Comparison of ENCODE assay signal across 11 cellular contexts in genomic region chr4:38785901-38786402, GRCh38. TPM values are rescaled to one million over a fixed set of nuclear protein-coding genes. Genes with fewer than 3 reads are reported as not detected.
DNase-seq lines count a peak whose midpoint lies in the region; ATAC-seq and TF ChIP-seq lines count a peak whose summit lies in the region.
"Had no signal": no experiment of that assay in that cellular context is flagged by ENCODE, and none has a peak within 500 bp of the region (broad histone marks: within the 10 kb centered on the region; RNA-seq: fewer than 3 reads in every experiment).

No MANE protein-coding gene starts in this region.

- no peak overlapping the region for H3K9ac ChIP-seq in DND-41 (ENCODE audit: low read depth, low read length)

- TF ChIP-seq CTCF in DND-41 (IDR thresholded peaks at IDR 0.05; ENCODE audit: borderline replicate concordance, extremely low read depth, low read length, poor library complexity, severe bottlenecking) (no peak), gastroesophageal sphincter (IDR thresholded peaks at IDR 0.05) (no peak)

- H3K9me3 ChIP-seq in DND-41 (ENCODE audit: insufficient read depth, low read length, severe bottlenecking) (no peaks in the 10 kb centered on the region), gastroesophageal sphincter (no peaks in the 10 kb centered on the region)

- no peak overlapping the region for H2AFZ ChIP-seq in DND-41 (ENCODE audit: low read depth, low read length)

- H3K36me3 ChIP-seq in DND-41 (ENCODE audit: insufficient read depth, low read length): no peaks in the 10 kb centered on the region
- H3K36me3 ChIP-seq in gastroesophageal sphincter: no peaks in the 10 kb centered on the region

- H3K27ac ChIP-seq in DND-41 (ENCODE audit: low read length) (no peak overlapping the region), gastroesophageal sphincter (no peak overlapping the region)

- no peak for TF ChIP-seq POLR2A in gastroesophageal sphincter (IDR thresholded peaks at IDR 0.05)

- no peak for DNase-seq in DND-41
- DNase-seq in AML-193 (lab: John Stamatoyannopoulos, UW): no peak
- no peak for DNase-seq in activated T-cell treated with anti-CD3 and anti-CD28 coated beads, Interleukin-2, amount 50 U/mL, for 1 hour
- no peak for DNase-seq in iPS-NIHi7 (ENCODE audit: extremely low spot score)
- DNase-seq: NCI-H526 treated with DMSO at 0.1 percent for 48 hours had no signal

- ATAC-seq in DND-41 (ENCODE audit: insufficient read depth, low read depth): peak; percentile 59; the same call in 2 of the 3 replicates
- ATAC-seq in GM19455 (IDR thresholded peaks at IDR 0.05; ENCODE audit: unreplicated experiment): peak; percentile 50
- peak; percentile 58 for ATAC-seq in HG03354 (IDR thresholded peaks at IDR 0.05; ENCODE audit: poor library complexity, severe bottlenecking, unreplicated experiment)
- peak; percentile 60 for ATAC-seq in gastroesophageal sphincter
- no peak for ATAC-seq in HG02571 (IDR thresholded peaks at IDR 0.05; ENCODE audit: unreplicated experiment)
- ATAC-seq: WTC11 had no signal

- no peaks in the 10 kb centered on the region for H3K79me2 ChIP-seq in DND-41 (ENCODE audit: insufficient read depth, low read length)

- no peak overlapping the region for H3K4me3 ChIP-seq in DND-41 (ENCODE audit: low read depth in 1 of 2, low read length in 2 of 2)
- no peak overlapping the region for H3K4me3 ChIP-seq in gastroesophageal sphincter

- H3K27me3 ChIP-seq in DND-41 (ENCODE audit: insufficient read depth, low read length, poor library complexity) (no peaks in the 10 kb centered on the region), gastroesophageal sphincter (no peaks in the 10 kb centered on the region)

- H4K20me1 ChIP-seq in DND-41 (ENCODE audit: insufficient read depth, low read length): no peaks in the 10 kb centered on the region

- H3K4me1 ChIP-seq in DND-41 (ENCODE audit: insufficient read depth, low read length) (no peaks in the 10 kb centered on the region), gastroesophageal sphincter (no peaks in the 10 kb centered on the region)

- no peak for TF ChIP-seq EP300 in gastroesophageal sphincter (IDR thresholded peaks at IDR 0.05)

- 67 to 82% methylated on average over 1 to 8 of the region's 8 CpGs for WGBS in gastroesophageal sphincter (ENCODE audit: low coverage in 1 of 2), 2 donors

- no peak overlapping the region for H3K4me2 ChIP-seq in DND-41 (ENCODE audit: insufficient read depth, low read length)

RNA-seq across cellular contexts. Expression of gene TLR10, which starts 3.2 kb away (rescaled TPM):
- total RNA-seq in gastroesophageal sphincter: under 1 TPM in 1 of 4 donors, not detected in 3; 0.27 TPM
- total RNA-seq: renal cortical epithelial cell, WTC11 had no signal

RNA-seq across cellular contexts. Expression of gene TLR1, which starts 18.6 kb away (rescaled TPM):
- total RNA-seq in gastroesophageal sphincter: 10 to 100 TPM in 3 of 4 donors, 1 to 10 TPM in 1; 4.7 to 16.2 (median 11.9) TPM
